In the genomic region with DNA sequence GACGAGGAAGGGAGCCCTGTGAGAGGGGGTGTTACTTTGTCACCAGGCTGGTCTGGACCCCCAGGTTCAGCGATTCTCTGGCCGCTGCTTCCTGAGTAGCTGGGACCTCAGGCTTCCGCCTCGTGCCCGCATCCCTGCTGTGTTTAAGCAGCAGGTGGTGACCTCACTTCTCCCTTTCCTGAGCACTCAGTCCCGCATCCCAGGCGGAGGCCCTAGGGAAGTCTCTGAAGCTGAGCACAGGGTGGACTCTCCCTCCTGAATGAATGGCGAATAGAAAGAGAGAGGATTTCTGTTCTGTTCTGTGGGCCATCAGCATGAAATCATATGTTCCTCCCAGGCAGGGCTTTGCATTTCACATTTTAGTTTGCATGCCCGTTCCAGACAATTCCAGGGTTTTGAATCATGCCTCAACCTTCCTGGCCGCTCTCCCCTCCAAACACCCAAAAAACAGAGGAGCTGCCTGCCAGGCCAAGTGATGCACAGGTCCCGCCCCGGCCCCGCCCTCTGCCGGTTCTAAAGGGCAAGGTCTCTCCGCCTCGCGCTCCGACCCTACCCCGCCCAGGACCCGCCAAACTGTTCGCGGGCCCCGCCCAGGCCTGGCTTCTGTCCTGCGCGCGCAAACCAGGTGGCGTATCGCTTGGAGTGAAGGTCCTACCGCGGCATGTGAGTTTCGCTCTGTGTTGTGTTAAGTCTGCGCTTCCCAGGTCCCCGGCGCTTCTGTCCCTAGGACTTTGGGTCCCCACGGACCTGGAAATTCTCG, we compare ENCODE assay signal across 12 cellular contexts. TPM values are rescaled to one million over a fixed set of nuclear protein-coding genes. Genes with fewer than 3 reads are reported as not detected.
A peak's percentile ranks its signal among the peaks of the same experiment; 100 is the strongest.
DNase-seq lines count a peak whose midpoint lies in the region; ATAC-seq and TF ChIP-seq lines count a peak whose summit lies in the region.
"Had no signal": no experiment of that assay in that cellular context is flagged by ENCODE, and none has a peak within 500 bp of the region (broad histone marks: within the 10 kb centered on the region; RNA-seq: fewer than 3 reads in every experiment).

No MANE protein-coding gene starts in this region.

- peaks cover 18% of the 10 kb centered on the region for H3K9me3 Mint-ChIP-seq in osteocyte (ENCODE audit: unreplicated experiment)

- no peak for ATAC-seq in GM21529 (IDR thresholded peaks at IDR 0.05; ENCODE audit: unreplicated experiment)
- ATAC-seq: A549, T-helper 17 cell had no signal

- peak overlapping the region; percentile 67 for H3K4me3 Mint-ChIP-seq in osteocyte (ENCODE audit: unreplicated experiment)
- H3K4me3 Mint-ChIP-seq: dendritic cell treated with granulocyte-macrophage colony-stimulating factor and Interleukin-4, amounts not matched to agents 40 ng/mL and 50 ng/mL, for 4 days; T-helper 17 cell had no signal

- no peaks in the 10 kb centered on the region for H3K27me3 Mint-ChIP-seq in osteocyte (ENCODE audit: unreplicated experiment)
- H3K27me3 Mint-ChIP-seq: dendritic cell treated with granulocyte-macrophage colony-stimulating factor and Interleukin-4, amounts not matched to agents 40 ng/mL and 50 ng/mL, for 4 days; T-helper 17 cell had no signal

- no peaks in the 10 kb centered on the region for H3K36me3 Mint-ChIP-seq in osteocyte (ENCODE audit: unreplicated experiment)

- TF ChIP-seq CTCF in osteocyte (IDR thresholded peaks at IDR 0.05): no peak

- DNase-seq in NCI-H748 (lab: John Stamatoyannopoulos, UW; ENCODE audit: unreplicated experiment): peak; percentile 47
- DNase-seq in NCI-H748 treated with DMSO at 0.1 percent for 48 hours (lab: John Stamatoyannopoulos, UW): no peak
- peak; percentile 8 for DNase-seq in NCI-H1092 (lab: John Stamatoyannopoulos, UW)
- DNase-seq in germinal center (ENCODE audit: low spot score): peak; percentile 2
- DNase-seq in osteocyte (ENCODE audit: extremely low spot score, unreplicated experiment): no peak
- DNase-seq in NK-92 (lab: John Stamatoyannopoulos, UW; ENCODE audit: unreplicated experiment): no peak
- no peak for DNase-seq in C1 segment of cervical spinal cord (lab: John Stamatoyannopoulos, UW)
- DNase-seq: T-helper 17 cell had no signal

- H3K27ac Mint-ChIP-seq in osteocyte (ENCODE audit: unreplicated experiment): no peak overlapping the region
- H3K27ac Mint-ChIP-seq: activated T-helper 2 cell treated with anti-CD3 and anti-CD28 coated beads, Interferon-gamma antibody, Interleukin-2, Interleukin-4, amounts not matched to agents 10 μg/mL and 5 μg/mL and 100 μg/mL, durations not matched to agents 14 hours and 24 hours and 36 hours; dendritic cell treated with granulocyte-macrophage colony-stimulating factor and Interleukin-4, amounts not matched to agents 40 ng/mL and 50 ng/mL, for 4 days; T-helper 17 cell had no signal

- peaks cover 4% of the 10 kb centered on the region for H3K4me1 Mint-ChIP-seq in osteocyte (ENCODE audit: unreplicated experiment)
- H3K4me1 Mint-ChIP-seq: T-helper 17 cell had no signal

RNA-seq across cellular contexts. Expression of a gene that starts 35.1 kb away (rescaled TPM):
- 22.8 and 29.2 TPM in 2 replicates for total RNA-seq in osteocyte

RNA-seq across cellular contexts. Expression of a gene that starts 39.0 kb away (rescaled TPM):
- total RNA-seq in osteocyte: not detected in 2 replicates

Comparison
In these comparisons a context has a peak if more than half of its experiments do, and no peak if none do; other contexts are left out.
1. DNase-seq: peak in NCI-H748 (single experiment), NCI-H1092 (single experiment) and germinal center (single experiment); none in NCI-H748 treated with DMSO at 0.1 percent for 48 hours (single experiment), osteocyte (single experiment), NK-92 (single experiment) and C1 segment of cervical spinal cord (0 of 14).